ENCODE assay signal across 17 cellular contexts in the genomic region with DNA sequence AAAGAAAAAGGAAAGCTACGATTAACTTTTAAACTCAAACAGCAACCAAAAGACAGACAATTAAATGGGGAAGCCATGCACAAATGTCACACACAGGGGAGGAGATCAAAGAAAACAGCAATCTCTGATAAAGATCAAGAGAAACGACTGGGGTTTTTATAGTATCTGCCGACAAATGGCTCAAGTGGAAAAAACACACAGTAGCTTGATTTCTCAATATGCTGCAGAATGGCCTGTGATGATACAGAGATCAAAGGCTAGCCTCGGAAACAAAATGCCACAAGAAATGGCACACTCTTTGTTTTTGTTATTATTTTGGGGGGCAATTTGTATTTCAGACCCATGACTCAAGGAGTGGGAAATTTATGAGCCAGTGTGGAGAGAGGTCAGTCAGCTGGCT.
DNase-seq lines count a peak whose midpoint lies in the region; ATAC-seq and TF ChIP-seq lines count a peak whose summit lies in the region.
"Had no signal": no experiment of that assay in that cellular context is flagged by ENCODE, and none has a peak within 500 bp of the region (broad histone marks: within the 10 kb centered on the region; RNA-seq: fewer than 3 reads in every experiment).

No MANE protein-coding gene starts in this region.

- TF ChIP-seq CTCF in Caco-2 (IDR thresholded peaks at IDR 0.05; ENCODE audit: insufficient read depth in 1 of 2, low read depth in 1 of 2, low read length in 1 of 2, severe bottlenecking in 1 of 2, unreplicated experiment in 1 of 2) (no peak), esophagus squamous epithelium (IDR thresholded peaks at IDR 0.05) (no peak)
- TF ChIP-seq CTCF in activated CD8-positive, alpha-beta T cell treated with anti-CD3 and anti-CD28 coated beads for 36 hours (IDR thresholded peaks at IDR 0.05): no peak

- peaks cover 6% of the 10 kb centered on the region for H3K36me3 Mint-ChIP-seq in Caco-2 (ENCODE audit: insufficient read depth, unreplicated experiment)
- no peaks in the 10 kb centered on the region for H3K36me3 Mint-ChIP-seq in activated T-helper 2 cell treated with anti-CD3 and anti-CD28 coated beads, Interferon-gamma antibody, Interleukin-2, Interleukin-4, amounts not matched to agents 10 μg/mL and 5 μg/mL and 100 μg/mL, durations not matched to agents 14 hours and 24 hours and 36 hours (ENCODE audit: low read depth)
- no peaks in the 10 kb centered on the region for H3K36me3 Mint-ChIP-seq in activated CD8-positive, alpha-beta T cell treated with anti-CD3 and anti-CD28 coated beads for 36 hours (ENCODE audit: low read depth)
- H3K36me3 Mint-ChIP-seq: CD14-positive monocyte; CD8-positive, alpha-beta memory T cell had no signal

- WGBS in esophagus squamous epithelium, 2 donors: 49 to 52% methylated on average over 4 of the region's 4 CpGs

- H3K4me1 Mint-ChIP-seq in Caco-2 (ENCODE audit: low read depth, unreplicated experiment): peaks cover 21% of the 10 kb centered on the region
- peaks cover 3% of the 10 kb centered on the region for H3K4me1 Mint-ChIP-seq in activated T-helper 2 cell treated with anti-CD3 and anti-CD28 coated beads, Interferon-gamma antibody, Interleukin-2, Interleukin-4, amounts not matched to agents 10 μg/mL and 5 μg/mL and 100 μg/mL, durations not matched to agents 14 hours and 24 hours and 36 hours (ENCODE audit: low read depth)
- H3K4me1 Mint-ChIP-seq in activated CD8-positive, alpha-beta T cell treated with anti-CD3 and anti-CD28 coated beads for 36 hours (ENCODE audit: low read depth): no peaks in the 10 kb centered on the region
- H3K4me1 Mint-ChIP-seq: CD14-positive monocyte had no signal

- peaks cover 8% of the 10 kb centered on the region for H3K4me1 ChIP-seq in Caco-2
- no peaks in the 10 kb centered on the region for H3K4me1 ChIP-seq in esophagus squamous epithelium

- TF ChIP-seq POLR2A in esophagus squamous epithelium (IDR thresholded peaks at IDR 0.05): no peak

- H3K4me3 Mint-ChIP-seq in Caco-2 (ENCODE audit: unreplicated experiment): peak overlapping the region; percentile 13
- H3K4me3 Mint-ChIP-seq in activated T-helper 2 cell treated with anti-CD3 and anti-CD28 coated beads, Interferon-gamma antibody, Interleukin-2, Interleukin-4, amounts not matched to agents 10 μg/mL and 5 μg/mL and 100 μg/mL, durations not matched to agents 14 hours and 24 hours and 36 hours (ENCODE audit: low read depth): no peak overlapping the region
- no peak overlapping the region for H3K4me3 Mint-ChIP-seq in activated CD8-positive, alpha-beta T cell treated with anti-CD3 and anti-CD28 coated beads for 36 hours
- H3K4me3 Mint-ChIP-seq: CD14-positive monocyte; CD4-positive, alpha-beta T cell; CD8-positive, alpha-beta memory T cell; GM23338; H9; HFFc6 had no signal

- H3K27me3 ChIP-seq in Caco-2 (replicated peaks; ENCODE audit: control insufficient read depth, insufficient read depth, low read length) (no peaks in the 10 kb centered on the region), esophagus squamous epithelium (peaks cover 0 to 52% (median 0%) of the 10 kb centered on the region in 4 donors)

- peaks cover 2% of the 10 kb centered on the region for H3K27me3 Mint-ChIP-seq in Caco-2 (ENCODE audit: insufficient read depth, unreplicated experiment)
- peaks cover 2% of the 10 kb centered on the region for H3K27me3 Mint-ChIP-seq in activated T-helper 2 cell treated with anti-CD3 and anti-CD28 coated beads, Interferon-gamma antibody, Interleukin-2, Interleukin-4, amounts not matched to agents 10 μg/mL and 5 μg/mL and 100 μg/mL, durations not matched to agents 14 hours and 24 hours and 36 hours (ENCODE audit: low read depth)
- H3K27me3 Mint-ChIP-seq in activated CD8-positive, alpha-beta T cell treated with anti-CD3 and anti-CD28 coated beads for 36 hours: peaks cover 13% of the 10 kb centered on the region

- BruUV-seq in Caco-2 (replicated peaks; lab: Mats Ljungman, UMichigan): no TSS peak

- H3K4me3 ChIP-seq in Caco-2 (ENCODE audit: low read depth, low read length) (no peak overlapping the region), esophagus squamous epithelium (no peak overlapping the region)
- H3K4me3 ChIP-seq: GM23338 had no signal

- ATAC-seq in left colon: peak; percentile 34
- ATAC-seq in activated CD8-positive, alpha-beta T cell treated with anti-CD3 and anti-CD28 coated beads for 36 hours: no peak
- ATAC-seq: GM23338, HCT116 had no signal

- no peaks in the 10 kb centered on the region for H3K36me3 ChIP-seq in Caco-2 (ENCODE audit: control insufficient read depth, insufficient read depth, low read length)
- no peaks in the 10 kb centered on the region for H3K36me3 ChIP-seq in esophagus squamous epithelium

- no peak overlapping the region for H3K27ac ChIP-seq in esophagus squamous epithelium

- peaks cover 10% of the 10 kb centered on the region for H3K9me3 Mint-ChIP-seq in Caco-2 (ENCODE audit: unreplicated experiment)
- no peaks in the 10 kb centered on the region for H3K9me3 Mint-ChIP-seq in activated T-helper 2 cell treated with anti-CD3 and anti-CD28 coated beads, Interferon-gamma antibody, Interleukin-2, Interleukin-4, amounts not matched to agents 10 μg/mL and 5 μg/mL and 100 μg/mL, durations not matched to agents 14 hours and 24 hours and 36 hours
- peaks cover 1% of the 10 kb centered on the region for H3K9me3 Mint-ChIP-seq in activated CD8-positive, alpha-beta T cell treated with anti-CD3 and anti-CD28 coated beads for 36 hours
- H3K9me3 Mint-ChIP-seq: HFFc6 had no signal

- H3K9me3 ChIP-seq in Caco-2 (no peaks in the 10 kb centered on the region), esophagus squamous epithelium (peaks cover 0 to 8% (median 0%) of the 10 kb centered on the region in 3 donors)

- H3K27ac Mint-ChIP-seq in Caco-2 (ENCODE audit: unreplicated experiment): peak overlapping the region; percentile 7
- H3K27ac Mint-ChIP-seq in activated T-helper 2 cell treated with anti-CD3 and anti-CD28 coated beads, Interferon-gamma antibody, Interleukin-2, Interleukin-4, amounts not matched to agents 10 μg/mL and 5 μg/mL and 100 μg/mL, durations not matched to agents 14 hours and 24 hours and 36 hours: no peak overlapping the region
- H3K27ac Mint-ChIP-seq in activated CD8-positive, alpha-beta T cell treated with anti-CD3 and anti-CD28 coated beads for 36 hours: no peak overlapping the region
- H3K27ac Mint-ChIP-seq: CD14-positive monocyte; CD4-positive, alpha-beta T cell; GM23338; H9; HFFc6 had no signal

- peak in 1 of 2 experiments; percentile 28 for DNase-seq in Caco-2
- DNase-seq in SW480 (ENCODE audit: low spot score): peak; percentile 82
- no peak for DNase-seq in left colon
- DNase-seq in activated T-helper 2 cell treated with anti-CD3 and anti-CD28 coated beads, Interferon-gamma antibody, Interleukin-2, Interleukin-4, amounts not matched to agents 10 μg/mL and 5 μg/mL and 100 μg/mL, durations not matched to agents 14 hours and 24 hours and 36 hours (ENCODE audit: low spot score): no peak
- no peak for DNase-seq in esophagus squamous epithelium (lab: John Stamatoyannopoulos, UW)
- DNase-seq in activated CD8-positive, alpha-beta T cell treated with anti-CD3 and anti-CD28 coated beads for 36 hours: no peak
- DNase-seq: Calu3; CD4-positive, alpha-beta T cell; CD8-positive, alpha-beta memory T cell; DMS53; DMS79 treated with DMSO at 0.1 percent for 48 hours; GF-D8; H9; HFFc6 had no signal

- CTCF ChIA-PET in Caco-2 (lab: Charles Lee): no interaction called here
- CTCF ChIA-PET in activated CD8-positive, alpha-beta T cell treated with anti-CD3 and anti-CD28 coated beads for 36 hours (lab: Charles Lee): no interaction called here

- POLR2A ChIA-PET in Caco-2 (lab: Charles Lee): no interaction called here
- POLR2A ChIA-PET in activated CD8-positive, alpha-beta T cell treated with anti-CD3 and anti-CD28 coated beads for 36 hours (lab: Charles Lee): no interaction called here

- intact Hi-C loops in Caco-2 (cut with micrococcal nuclease; ENCODE audit: unreplicated experiment): no loop called here
- intact Hi-C loops in left colon (cut with DNase I, micrococcal nuclease): no loop called here
- intact Hi-C loops in activated T-helper 2 cell treated with anti-CD3 and anti-CD28 coated beads, Interferon-gamma antibody, Interleukin-2, Interleukin-4, amounts not matched to agents 10 μg/mL and 5 μg/mL and 100 μg/mL, durations not matched to agents 14 hours and 24 hours and 36 hours (cut with micrococcal nuclease): no loop called here
- intact Hi-C loops in esophagus squamous epithelium (cut with DNase I): no loop called here
- intact Hi-C loops in activated CD8-positive, alpha-beta T cell treated with anti-CD3 and anti-CD28 coated beads for 36 hours (cut with micrococcal nuclease): no loop called here
